ENCODE assay signal across 8 cellular contexts in the genomic region with DNA sequence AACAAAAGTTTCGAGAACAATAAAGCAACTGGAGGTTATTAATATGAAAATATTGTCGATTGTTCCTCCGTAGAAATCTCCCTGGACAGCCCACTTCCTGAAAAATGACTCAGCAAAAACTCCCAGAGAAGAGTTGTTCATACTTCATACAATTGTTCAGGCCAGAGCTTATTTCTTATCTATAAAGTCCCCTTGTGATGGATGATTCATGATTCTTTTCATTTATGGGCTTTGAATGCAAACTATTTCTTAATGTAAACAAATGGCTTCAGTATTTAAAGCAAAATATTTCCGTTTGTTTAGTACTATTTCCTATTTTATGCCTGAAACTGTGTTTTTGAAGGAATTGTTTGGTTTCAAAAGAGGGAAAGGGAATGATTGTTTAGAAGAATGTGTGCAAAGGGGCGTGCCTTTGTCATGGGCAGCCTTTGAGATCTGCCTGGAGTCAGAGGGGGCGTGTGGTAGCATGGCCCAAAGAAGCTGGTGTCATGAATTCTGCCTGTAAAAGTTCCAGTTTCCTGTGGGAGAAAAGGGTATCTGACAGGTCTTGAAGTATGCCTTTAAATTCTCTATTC. TPM values are rescaled to one million over a fixed set of nuclear protein-coding genes. Genes with fewer than 3 reads are reported as not detected.
DNase-seq lines count a peak whose midpoint lies in the region; ATAC-seq and TF ChIP-seq lines count a peak whose summit lies in the region.
"Had no signal": no experiment of that assay in that cellular context is flagged by ENCODE, and none has a peak within 500 bp of the region (broad histone marks: within the 10 kb centered on the region; RNA-seq: fewer than 3 reads in every experiment).

No MANE protein-coding gene starts in this region.

- H3K4me3 ChIP-seq in SK-N-SH (ENCODE audit: low read depth in 2 of 2, low read length in 1 of 2) (no peak overlapping the region), spleen (no peak overlapping the region)

- H3F3A ChIP-seq in SK-N-SH (replicated peaks; ENCODE audit: insufficient read depth): peaks cover 4% of the 10 kb centered on the region

- H4K20me1 ChIP-seq in SK-N-SH (ENCODE audit: insufficient read depth): no peaks in the 10 kb centered on the region

- TF ChIP-seq POLR2A in spleen (IDR thresholded peaks at IDR 0.05): no peak

- peaks cover 0 to 5% of the 10 kb centered on the region in 2 experiments; a peak in 3 of 4 replicates for H3K4me1 ChIP-seq in SK-N-SH (ENCODE audit: control insufficient read depth in 1 of 2, insufficient read depth in 2 of 2, low read depth in 1 of 2, low read length in 1 of 2)
- H3K4me1 ChIP-seq in spleen: peaks cover 0 to 32% (median 13%) of the 10 kb centered on the region in 6 donors

- no peak for TF ChIP-seq RAD21 in SK-N-SH (IDR thresholded peaks at IDR 0.05; ENCODE audit: low read length)

- H3K9me3 ChIP-seq in SK-N-SH (no peaks in the 10 kb centered on the region), spleen (no peaks in the 10 kb centered on the region)

- H3K9me2 ChIP-seq in SK-N-SH: no peaks in the 10 kb centered on the region

- H3K27ac ChIP-seq in SK-N-SH (ENCODE audit: low read depth in 2 of 2, low read length in 1 of 2) (peak overlapping the region; percentile 47 to 80; a peak in 3 of 4 replicates), spleen (peak overlapping the region in 7 of 8 donors; percentile 44 to 75 (median 65))

- peak overlapping the region; percentile 80; the same call in 1 of the 2 replicates for H2AFZ ChIP-seq in SK-N-SH (ENCODE audit: low read depth)

- DNase-seq in HCEC 1CT (peak; percentile 90), SK-N-SH (no peak), foreskin melanocyte (peak; percentile 90), spleen (no peak), DMS 273 treated with DMSO at 0.1 percent for 48 hours (lab: John Stamatoyannopoulos, UW) (no peak), cerebellar cortex (ENCODE audit: low spot score) (no peak)
- DNase-seq: activated CD8-positive, alpha-beta memory T cell treated with anti-CD3 and anti-CD28 coated beads for 24 hours had no signal

- WGBS in SK-N-SH (ENCODE audit: low lambda C conversion rate): 36% methylated on average over 6 of the region's 6 CpGs
- 15 to 24% (median 19%) methylated on average over 6 of the region's 6 CpGs for WGBS in spleen, 5 donors

- peak in 1 of 2 experiments; percentile 14; a peak in 1 of 4 replicates for TF ChIP-seq EP300 in SK-N-SH (IDR thresholded peaks at IDR 0.05; ENCODE audit: borderline replicate concordance in 1 of 2, low read depth in 1 of 2, low read length in 1 of 2)

- POLR2A ChIA-PET in SK-N-SH (lab: Yijun Ruan, JAX): no interaction called here

- peak overlapping the region; percentile 39; the same call in 1 of the 2 replicates for H3K4me2 ChIP-seq in SK-N-SH

- peak overlapping the region; percentile 14; the same call in 1 of the 2 replicates for H3K9ac ChIP-seq in SK-N-SH

- no peak for ATAC-seq in GM21786 (IDR thresholded peaks at IDR 0.05; ENCODE audit: unreplicated experiment)

- H3K36me3 ChIP-seq in SK-N-SH (replicated peaks in 1 of 2; ENCODE audit: control insufficient read depth in 1 of 2, insufficient read depth in 2 of 2, low read length in 1 of 2) (no peaks in the 10 kb centered on the region), spleen (no peaks in the 10 kb centered on the region)

- H3K79me2 ChIP-seq in SK-N-SH (ENCODE audit: insufficient read depth): no peaks in the 10 kb centered on the region

- no peak for TF ChIP-seq CTCF in SK-N-SH (IDR thresholded peaks at IDR 0.05)
- no peak for TF ChIP-seq CTCF in spleen (IDR thresholded peaks at IDR 0.05 in 8 of 11, conservative IDR thresholded peaks at IDR 0.05 in 3 of 11)

- CTCF ChIA-PET in SK-N-SH (lab: Yijun Ruan, JAX): interaction anchor here (1.1 to 1.8 kb wide), 4 partner anchors 12 to 344 kb away, joined by 3 to 7 read pairs (median 4); a partner anchor contains a TSS

- H3K27me3 ChIP-seq in SK-N-SH (ENCODE audit: insufficient read depth): no peaks in the 10 kb centered on the region
- no peaks in the 10 kb centered on the region for H3K27me3 ChIP-seq in spleen (replicated peaks in 1 of 7)

- intact Hi-C loops in spleen (cut with DNase I; ENCODE audit: low total_unique reads): loop anchor here (10.0 kb wide), 1 partner anchor 53 kb away; no protein-coding TSS in a partner anchor

TF ChIP-seq in SK-N-SH, 30 proteins besides CTCF, POLR2A, EP300 and RAD21 (continues in another document):
- TF ChIP-seq, protein P1, sequence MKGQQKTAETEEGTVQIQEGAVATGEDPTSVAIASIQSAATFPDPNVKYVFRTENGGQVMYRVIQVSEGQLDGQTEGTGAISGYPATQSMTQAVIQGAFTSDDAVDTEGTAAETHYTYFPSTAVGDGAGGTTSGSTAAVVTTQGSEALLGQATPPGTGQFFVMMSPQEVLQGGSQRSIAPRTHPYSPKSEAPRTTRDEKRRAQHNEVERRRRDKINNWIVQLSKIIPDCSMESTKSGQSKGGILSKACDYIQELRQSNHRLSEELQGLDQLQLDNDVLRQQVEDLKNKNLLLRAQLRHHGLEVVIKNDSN (IDR thresholded peaks at IDR 0.05; ENCODE audit: borderline replicate concordance, low read depth): no peak
- TF ChIP-seq FOXJ3 (CRISPR knock-in tag; IDR thresholded peaks at IDR 0.05) (no peak), GABPA (IDR thresholded peaks at IDR 0.05; ENCODE audit: low read depth) (no peak; the same call in 1 of the 2 replicates), MEF2A (IDR thresholded peaks at IDR 0.05; ENCODE audit: borderline replicate concordance, low read depth) (no peak), JUND (IDR thresholded peaks at IDR 0.05) (no peak; the same call in none of the 2 replicates), TAF1 (IDR thresholded peaks at IDR 0.05; ENCODE audit: borderline replicate concordance, low read depth, low read length) (no peak), GATA2 (CRISPR knock-in tag; IDR thresholded peaks at IDR 0.05) (no peak), FOXM1 (IDR thresholded peaks at IDR 0.05; ENCODE audit: low read depth) (no peak), TEAD4 (IDR thresholded peaks at IDR 0.05; ENCODE audit: borderline replicate concordance, insufficient read depth) (no peak), CHD2 (IDR thresholded peaks at IDR 0.05; ENCODE audit: low read length, partially characterized antibody) (no peak), YY1 (IDR thresholded peaks at IDR 0.05; ENCODE audit: low read depth) (no peak), NRF1 (IDR thresholded peaks at IDR 0.05; ENCODE audit: low read depth, low read length) (no peak), SIN3A (IDR thresholded peaks at IDR 0.05; ENCODE audit: borderline replicate concordance, low read depth, low read length) (no peak), RFX5 (IDR thresholded peaks at IDR 0.05; ENCODE audit: low read length) (no peak), SMC3 (IDR thresholded peaks at IDR 0.05; ENCODE audit: low read depth, low read length) (no peak), EZH2phosphoT487 (IDR thresholded peaks at IDR 0.05; ENCODE audit: borderline replicate concordance, low read depth) (no peak)
- TF ChIP-seq, protein P2, sequence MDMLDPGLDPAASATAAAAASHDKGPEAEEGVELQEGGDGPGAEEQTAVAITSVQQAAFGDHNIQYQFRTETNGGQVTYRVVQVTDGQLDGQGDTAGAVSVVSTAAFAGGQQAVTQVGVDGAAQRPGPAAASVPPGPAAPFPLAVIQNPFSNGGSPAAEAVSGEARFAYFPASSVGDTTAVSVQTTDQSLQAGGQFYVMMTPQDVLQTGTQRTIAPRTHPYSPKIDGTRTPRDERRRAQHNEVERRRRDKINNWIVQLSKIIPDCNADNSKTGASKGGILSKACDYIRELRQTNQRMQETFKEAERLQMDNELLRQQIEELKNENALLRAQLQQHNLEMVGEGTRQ (IDR thresholded peaks at IDR 0.05; ENCODE audit: borderline replicate concordance, low read depth, low read length): no peak
- TF ChIP-seq, protein P3, sequence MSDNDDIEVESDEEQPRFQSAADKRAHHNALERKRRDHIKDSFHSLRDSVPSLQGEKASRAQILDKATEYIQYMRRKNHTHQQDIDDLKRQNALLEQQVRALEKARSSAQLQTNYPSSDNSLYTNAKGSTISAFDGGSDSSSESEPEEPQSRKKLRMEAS (IDR thresholded peaks at IDR 0.05; ENCODE audit: low read depth): no peak
- TF ChIP-seq, protein P4, sequence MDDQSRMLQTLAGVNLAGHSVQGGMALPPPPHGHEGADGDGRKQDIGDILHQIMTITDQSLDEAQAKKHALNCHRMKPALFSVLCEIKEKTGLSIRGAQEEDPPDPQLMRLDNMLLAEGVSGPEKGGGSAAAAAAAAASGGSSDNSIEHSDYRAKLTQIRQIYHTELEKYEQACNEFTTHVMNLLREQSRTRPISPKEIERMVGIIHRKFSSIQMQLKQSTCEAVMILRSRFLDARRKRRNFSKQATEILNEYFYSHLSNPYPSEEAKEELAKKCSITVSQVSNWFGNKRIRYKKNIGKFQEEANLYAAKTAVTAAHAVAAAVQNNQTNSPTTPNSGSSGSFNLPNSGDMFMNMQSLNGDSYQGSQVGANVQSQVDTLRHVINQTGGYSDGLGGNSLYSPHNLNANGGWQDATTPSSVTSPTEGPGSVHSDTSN (IDR thresholded peaks at IDR 0.05): 0 out of 2 replicates have a peak, but pooled peaks have one; percentile 11
- TF ChIP-seq, protein P5, sequence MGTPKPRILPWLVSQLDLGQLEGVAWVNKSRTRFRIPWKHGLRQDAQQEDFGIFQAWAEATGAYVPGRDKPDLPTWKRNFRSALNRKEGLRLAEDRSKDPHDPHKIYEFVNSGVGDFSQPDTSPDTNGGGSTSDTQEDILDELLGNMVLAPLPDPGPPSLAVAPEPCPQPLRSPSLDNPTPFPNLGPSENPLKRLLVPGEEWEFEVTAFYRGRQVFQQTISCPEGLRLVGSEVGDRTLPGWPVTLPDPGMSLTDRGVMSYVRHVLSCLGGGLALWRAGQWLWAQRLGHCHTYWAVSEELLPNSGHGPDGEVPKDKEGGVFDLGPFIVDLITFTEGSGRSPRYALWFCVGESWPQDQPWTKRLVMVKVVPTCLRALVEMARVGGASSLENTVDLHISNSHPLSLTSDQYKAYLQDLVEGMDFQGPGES (IDR thresholded peaks at IDR 0.05; ENCODE audit: low read depth, low read length): no peak

RNA-seq across cellular contexts. Expression of a gene that starts 26.2 kb away (rescaled TPM):
- polyA plus RNA-seq in SK-N-SH (2012; rRNA removed) (2.3 and 2.4 TPM in 2 replicates), spleen (10 to 100 TPM in 1 of 3 donors, 1 to 10 TPM in 2; 7.0 to 10.8 (median 8.8) TPM)
- polyA plus RNA-seq in SK-N-SH (2012; cell fraction: cytosol; rRNA removed): 3.4 and 3.7 TPM in 2 replicates
- 1.2 and 2.8 TPM in 2 replicates for polyA plus RNA-seq in SK-N-SH (2012; cell fraction: nucleus; rRNA removed)
- total RNA-seq in spleen: 10 to 100 TPM; 19.3 to 40.0 (median 31.5) TPM

Comparison
In these comparisons a context has a peak if more than half of its experiments do, and no peak if none do; other contexts are left out.
1. DNase-seq: peak in HCEC 1CT (single experiment) and foreskin melanocyte (single experiment); none in SK-N-SH (single experiment), spleen (single experiment), DMS 273 treated with DMSO at 0.1 percent for 48 hours (single experiment) and cerebellar cortex (single experiment).